9 cellular contexts compared by ENCODE assay signal in the genomic region with DNA sequence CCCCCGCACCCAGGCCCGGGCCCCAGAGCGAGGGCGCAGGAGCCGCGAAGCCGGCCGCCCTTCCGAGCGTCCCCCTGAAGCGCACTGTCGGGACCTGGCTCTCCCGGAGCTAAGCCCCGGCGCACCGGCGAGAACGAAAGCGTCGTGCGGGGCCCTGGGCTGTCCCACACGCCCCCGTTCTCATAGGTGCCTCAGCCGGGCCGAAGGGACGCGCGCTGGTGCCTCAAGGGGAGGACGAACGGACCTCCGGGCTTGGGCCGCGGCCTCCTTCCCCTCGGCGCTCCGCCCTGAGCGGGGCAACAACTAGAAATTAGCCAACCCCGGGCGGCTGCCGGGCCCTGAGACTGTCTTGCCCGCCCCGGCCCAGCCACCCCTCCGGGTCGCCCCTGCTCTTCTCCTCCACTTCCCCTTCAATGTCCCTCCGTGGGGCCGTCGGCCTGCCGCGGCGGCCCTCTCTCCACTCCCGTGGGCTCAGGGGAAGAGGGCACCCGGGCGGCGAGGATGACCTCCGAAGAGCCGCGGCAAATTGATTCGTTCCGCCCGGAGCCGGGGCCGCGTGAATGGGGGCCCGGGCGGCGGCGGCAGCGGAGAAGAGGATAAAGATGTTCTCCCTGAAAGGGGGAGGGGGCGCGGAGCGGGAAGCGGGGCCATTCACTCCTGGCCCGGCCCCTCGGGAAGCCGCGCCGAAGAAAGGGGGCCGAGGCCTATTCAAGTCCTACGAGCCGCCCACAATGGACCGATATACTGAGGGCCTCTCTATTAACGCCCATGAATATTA. TPM values are rescaled to one million over a fixed set of nuclear protein-coding genes. Genes with fewer than 3 reads are reported as not detected.
DNase-seq lines count a peak whose midpoint lies in the region; ATAC-seq and TF ChIP-seq lines count a peak whose summit lies in the region.
"Had no signal": no experiment of that assay in that cellular context is flagged by ENCODE, and none has a peak within 500 bp of the region (broad histone marks: within the 10 kb centered on the region; RNA-seq: fewer than 3 reads in every experiment).

No MANE protein-coding gene starts in this region.

- H3K36me3 ChIP-seq in brain microvascular endothelial cell (replicated peaks) (no peaks in the 10 kb centered on the region), thoracic aorta (no peaks in the 10 kb centered on the region)

- no peaks in the 10 kb centered on the region for H3K9me3 ChIP-seq in thoracic aorta

- CTCF ChIA-PET in RWPE1 (lab: Yijun Ruan, JAX) = interaction anchor here (1.3 kb wide), 1 partner anchor 24 kb away, joined by 9 read pairs; no protein-coding TSS in a partner anchor

- H3K4me1 ChIP-seq in thoracic aorta (ENCODE audit: control insufficient read depth in 1 of 2, low read depth in 2 of 2) = peaks cover 40 to 62% of the 10 kb centered on the region in 2 donors

- H3K27me3 ChIP-seq in brain microvascular endothelial cell (replicated peaks) = peaks cover 89% of the 10 kb centered on the region
- peaks cover 20% of the 10 kb centered on the region for H3K27me3 ChIP-seq in thoracic aorta (replicated peaks; ENCODE audit: insufficient read depth)

- no peak for TF ChIP-seq CTCF in brain microvascular endothelial cell (IDR thresholded peaks at IDR 0.05; ENCODE audit: low read depth, low read length, missing control alignments)
- no peak for TF ChIP-seq CTCF in thoracic aorta (IDR thresholded peaks at IDR 0.05)
- no peak for TF ChIP-seq CTCF in RWPE1 (conservative IDR thresholded peaks at IDR 0.05; ENCODE audit: low read depth)

- ATAC-seq in left lobe of liver = peak; percentile 42
- ATAC-seq in thoracic aorta (ENCODE audit: insufficient number of reproducible peaks, low FRiP score, low read depth) = no peak
- no peak for ATAC-seq in GM21576 (IDR thresholded peaks at IDR 0.05; ENCODE audit: unreplicated experiment)

- H3K27ac ChIP-seq in brain microvascular endothelial cell = no peak overlapping the region
- no peak overlapping the region for H3K27ac ChIP-seq in thoracic aorta
- H3K27ac ChIP-seq in RWPE1 = no peak overlapping the region

- DNase-seq in NCI-H748 (lab: John Stamatoyannopoulos, UW; ENCODE audit: unreplicated experiment) (peak; percentile 29), NCI-H748 treated with DMSO at 0.1 percent for 48 hours (lab: John Stamatoyannopoulos, UW) (no peak), brain microvascular endothelial cell (no peak), left lobe of liver (ENCODE audit: low spot score) (no peak), thoracic aorta (ENCODE audit: low spot score) (no peak), RWPE1 (ENCODE audit: low spot score) (no peak), AG20443 (ENCODE audit: low spot score) (no peak)
- DNase-seq: activated CD4-positive, alpha-beta T cell treated with anti-CD3 and anti-CD28 coated beads, Interleukin-2, amount 10 ng/mL, durations not matched to agents 7 days and 5 days had no signal

- in situ Hi-C loops in brain microvascular endothelial cell (cut with HindIII; ENCODE audit: low pct_ligation_motif_present, low sequenced_read_pairs) = no loop called here

- POLR2A ChIA-PET in RWPE1 (lab: Yijun Ruan, JAX; ENCODE audit: low non-redundant PET) = no interaction called here

- peak overlapping the region; percentile 24 for H3K4me3 ChIP-seq in brain microvascular endothelial cell (ENCODE audit: low read depth, low read length)
- peak overlapping the region; percentile 69 for H3K4me3 ChIP-seq in thoracic aorta

RNA-seq across cellular contexts. Expression of a gene that starts 3.5 kb away (rescaled TPM):
- total RNA-seq in left lobe of liver = 0.08 TPM
- not detected for total RNA-seq in thoracic aorta
- total RNA-seq: activated CD4-positive, alpha-beta T cell treated with anti-CD3 and anti-CD28 coated beads, Interleukin-2, amount 10 ng/mL, durations not matched to agents 7 days and 5 days had no signal

RNA-seq across cellular contexts. Expression of a gene that starts 32.7 kb away (rescaled TPM):
- total RNA-seq in left lobe of liver = 12.9 TPM
- total RNA-seq in thoracic aorta = 10 to 100 TPM; 12.3 to 33.3 TPM
